ENCODE assay signal across 11 cellular contexts in the genomic region with DNA sequence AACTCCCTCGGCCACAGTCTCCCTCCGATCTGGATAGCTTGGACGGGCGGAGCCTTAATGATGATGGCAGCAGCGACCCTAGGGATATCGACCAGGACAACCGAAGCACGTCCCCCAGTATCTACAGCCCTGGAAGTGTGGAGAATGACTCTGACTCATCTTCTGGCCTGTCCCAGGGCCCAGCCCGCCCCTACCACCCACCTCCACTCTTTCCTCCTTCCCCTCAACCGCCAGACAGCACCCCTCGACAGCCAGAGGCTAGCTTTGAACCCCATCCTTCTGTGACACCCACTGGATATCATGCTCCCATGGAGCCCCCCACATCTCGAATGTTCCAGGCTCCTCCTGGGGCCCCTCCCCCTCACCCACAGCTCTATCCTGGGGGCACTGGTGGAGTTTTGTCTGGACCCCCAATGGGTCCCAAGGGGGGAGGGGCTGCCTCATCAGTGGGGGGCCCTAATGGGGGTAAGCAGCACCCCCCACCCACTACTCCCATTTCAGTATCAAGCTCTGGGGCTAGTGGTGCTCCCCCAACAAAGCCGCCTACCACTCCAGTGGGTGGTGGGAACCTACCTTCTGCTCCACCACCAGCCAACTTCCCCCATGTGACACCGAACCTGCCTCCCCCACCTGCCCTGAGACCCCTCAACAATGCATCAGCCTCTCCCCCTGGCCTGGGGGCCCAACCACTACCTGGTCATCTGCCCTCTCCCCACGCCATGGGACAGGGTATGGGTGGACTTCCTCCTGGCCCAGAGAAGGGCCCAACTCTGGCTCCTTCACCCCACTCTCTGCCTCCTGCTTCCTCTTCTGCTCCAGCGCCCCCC. TPM values are rescaled to one million over a fixed set of nuclear protein-coding genes. Genes with fewer than 3 reads are reported as not detected.
DNase-seq lines count a peak whose midpoint lies in the region; ATAC-seq and TF ChIP-seq lines count a peak whose summit lies in the region.
"Had no signal": no experiment of that assay in that cellular context is flagged by ENCODE, and none has a peak within 500 bp of the region (broad histone marks: within the 10 kb centered on the region; RNA-seq: fewer than 3 reads in every experiment).

No MANE protein-coding gene starts in this region.

- H3K9me3 ChIP-seq in heart right ventricle (no peaks in the 10 kb centered on the region), thyroid gland (no peaks in the 10 kb centered on the region)

- H3K27me3 ChIP-seq in heart right ventricle = no peaks in the 10 kb centered on the region
- H3K27me3 ChIP-seq in thyroid gland = no peaks in the 10 kb centered on the region

- H3K27ac Mint-ChIP-seq in activated naive CD4-positive, alpha-beta T cell treated with anti-CD3 and anti-CD28 coated beads, Interleukin-2, amount 10 ng/mL, durations not matched to agents 7 days and 5 days = peak overlapping the region; percentile 97
- peak overlapping the region; percentile 85 for H3K27ac Mint-ChIP-seq in WTC11

- 57 to 70% methylated on average over 16 of the region's 16 CpGs for WGBS in heart right ventricle, 2 donors
- 79 to 85% methylated on average over 16 of the region's 16 CpGs for WGBS in thyroid gland, 2 donors

- H3K4me1 ChIP-seq in heart right ventricle (peaks cover 19 to 88% (median 65%) of the 10 kb centered on the region in 9 donors), thyroid gland (peaks cover 21 to 48% of the 10 kb centered on the region in 2 donors)

- no peaks in the 10 kb centered on the region for H3K9me3 Mint-ChIP-seq in activated naive CD4-positive, alpha-beta T cell treated with anti-CD3 and anti-CD28 coated beads, Interleukin-2, amount 10 ng/mL, durations not matched to agents 7 days and 5 days
- no peaks in the 10 kb centered on the region for H3K9me3 Mint-ChIP-seq in WTC11

- POLR2A ChIA-PET in WTC11 (lab: Charles Lee) = interaction anchor here (0.9 to 4.3 kb wide), 4 partner anchors 10 to 66 kb away, joined by 3 to 44 read pairs (median 8); no protein-coding TSS in a partner anchor

- H3K36me3 ChIP-seq in heart right ventricle (peaks cover 0 to 74% (median 21%) of the 10 kb centered on the region in 9 donors), thyroid gland (peaks cover 23 to 26% of the 10 kb centered on the region in 2 donors)

- no peak for TF ChIP-seq POLR2A in thyroid gland (IDR thresholded peaks at IDR 0.05)

- TF ChIP-seq CTCF in WTC11 (IDR thresholded peaks at IDR 0.05) (no peak), heart right ventricle (IDR thresholded peaks at IDR 0.05) (no peak), thyroid gland (IDR thresholded peaks at IDR 0.05) (no peak)

- peaks cover 36% of the 10 kb centered on the region for H3K36me3 Mint-ChIP-seq in activated naive CD4-positive, alpha-beta T cell treated with anti-CD3 and anti-CD28 coated beads, Interleukin-2, amount 10 ng/mL, durations not matched to agents 7 days and 5 days
- peaks cover 45% of the 10 kb centered on the region for H3K36me3 Mint-ChIP-seq in WTC11

- CTCF ChIA-PET in activated naive CD4-positive, alpha-beta T cell treated with anti-CD3 and anti-CD28 coated beads, Interleukin-2, amount 10 ng/mL, durations not matched to agents 7 days and 5 days (lab: Charles Lee) = interaction anchor here (1.0 to 2.5 kb wide), 5 partner anchors 10 to 178 kb away, joined by 3 to 8 read pairs (median 5); partner anchors contain the start of gene SPSB2
- CTCF ChIA-PET in WTC11 (lab: Charles Lee) = interaction anchor here (0.5 to 6.9 kb wide), 9 partner anchors 9 to 174 kb away, joined by 3 to 93 read pairs (median 25); partner anchors contain the start of genes ATN1 and SPSB2

- H3K4me3 ChIP-seq in heart right ventricle (no peak overlapping the region), thyroid gland (replicated peaks in 1 of 3) (no peak overlapping the region)

- peaks cover 68% of the 10 kb centered on the region for H3K4me1 Mint-ChIP-seq in activated naive CD4-positive, alpha-beta T cell treated with anti-CD3 and anti-CD28 coated beads, Interleukin-2, amount 10 ng/mL, durations not matched to agents 7 days and 5 days
- peaks cover 28% of the 10 kb centered on the region for H3K4me1 Mint-ChIP-seq in WTC11

- peak overlapping the region; percentile 82 for H3K4me3 Mint-ChIP-seq in activated naive CD4-positive, alpha-beta T cell treated with anti-CD3 and anti-CD28 coated beads, Interleukin-2, amount 10 ng/mL, durations not matched to agents 7 days and 5 days
- H3K4me3 Mint-ChIP-seq in WTC11 = no peak overlapping the region

- no peak for DNase-seq in activated naive CD4-positive, alpha-beta T cell treated with anti-CD3 and anti-CD28 coated beads, Interleukin-2, amount 10 ng/mL, durations not matched to agents 7 days and 5 days
- DNase-seq in activated naive CD4-positive, alpha-beta T cell treated with Interleukin-2 at 50 U/mL for 16 hours = no peak
- no peak for DNase-seq in WTC11 (ENCODE audit: low spot score)
- DNase-seq in heart right ventricle = no peak
- DNase-seq in retina = no peak
- DNase-seq in thyroid gland = no peak
- DNase-seq: AML-193 had no signal

- no peaks in the 10 kb centered on the region for H3K27me3 Mint-ChIP-seq in activated naive CD4-positive, alpha-beta T cell treated with anti-CD3 and anti-CD28 coated beads, Interleukin-2, amount 10 ng/mL, durations not matched to agents 7 days and 5 days
- no peaks in the 10 kb centered on the region for H3K27me3 Mint-ChIP-seq in WTC11 (ENCODE audit: low read depth)

- H3K27ac ChIP-seq in heart right ventricle (peak overlapping the region in 9 of 10 donors; percentile 55 to 98 (median 73)), temporal lobe (ENCODE audit: low read depth, low read length) (peak overlapping the region; percentile 30), thyroid gland (peak overlapping the region in 1 of 3 donors; percentile 75)

- ATAC-seq in WTC11 = no peak
- peak in 1 of 8 donors; percentile 1 for ATAC-seq in heart right ventricle
- no peak for ATAC-seq in GM21390 (IDR thresholded peaks at IDR 0.05; ENCODE audit: unreplicated experiment)

- intact Hi-C loops in heart right ventricle (cut with DNase I) (loop anchor here in 1 of 10 donors (5.0 kb wide), 1 partner anchor 68 kb away; the partner anchor contains the start of gene TPI1), thyroid gland (cut with DNase I) (no loop called here)

TF ChIP-seq in WTC11, 78 proteins besides CTCF, POLR2A, EP300 and RAD21 (continues in another document):
- TF ChIP-seq RORB (CRISPR knock-in tag; IDR thresholded peaks at IDR 0.05) (no peak), TCF7 (CRISPR knock-in tag; IDR thresholded peaks at IDR 0.05; ENCODE audit: low read depth) (no peak), NFATC4 (CRISPR knock-in tag; IDR thresholded peaks at IDR 0.05) (no peak)
- TF ChIP-seq, protein P1, sequence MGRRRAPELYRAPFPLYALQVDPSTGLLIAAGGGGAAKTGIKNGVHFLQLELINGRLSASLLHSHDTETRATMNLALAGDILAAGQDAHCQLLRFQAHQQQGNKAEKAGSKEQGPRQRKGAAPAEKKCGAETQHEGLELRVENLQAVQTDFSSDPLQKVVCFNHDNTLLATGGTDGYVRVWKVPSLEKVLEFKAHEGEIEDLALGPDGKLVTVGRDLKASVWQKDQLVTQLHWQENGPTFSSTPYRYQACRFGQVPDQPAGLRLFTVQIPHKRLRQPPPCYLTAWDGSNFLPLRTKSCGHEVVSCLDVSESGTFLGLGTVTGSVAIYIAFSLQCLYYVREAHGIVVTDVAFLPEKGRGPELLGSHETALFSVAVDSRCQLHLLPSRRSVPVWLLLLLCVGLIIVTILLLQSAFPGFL (CRISPR knock-in tag; IDR thresholded peaks at IDR 0.05; ENCODE audit: borderline replicate concordance) = no peak

RNA-seq across cellular contexts. Expression of gene RNU7-1, which starts 7.9 kb away (rescaled TPM):
- total RNA-seq in WTC11 (2021) (not detected in 3 replicates), heart right ventricle (not detected), temporal lobe (not detected), thyroid gland (not detected)
- not detected for polyA plus RNA-seq in heart right ventricle
- total RNA-seq: lower leg skin had no signal
- polyA plus RNA-seq: esophagus had no signal

RNA-seq across cellular contexts. Expression of gene ATN1, which starts 8.0 kb away (rescaled TPM):
- total RNA-seq in WTC11 (2021) = 80.0 to 87.1 TPM (median 80.5 TPM) in 3 replicates
- 10 to 100 TPM; 54.7 to 96.7 (median 65.8) TPM for total RNA-seq in heart right ventricle
- polyA plus RNA-seq in heart right ventricle = 10 to 100 TPM; 48.7 to 92.5 TPM
- total RNA-seq in temporal lobe = 34.2 TPM
- 100 to 1,000 TPM in 1 of 4 donors, 10 to 100 TPM in 3; 53.3 to 100 (median 84.9) TPM for total RNA-seq in thyroid gland

RNA-seq across cellular contexts. Expression of gene C12orf57, which starts 8.1 kb away (rescaled TPM):
- total RNA-seq in WTC11 (2021) = 158 to 181 TPM (median 172 TPM) in 3 replicates
- total RNA-seq in heart right ventricle = 100 to 1,000 TPM; 134 to 213 (median 167) TPM
- polyA plus RNA-seq in heart right ventricle = 100 to 1,000 TPM; 182 to 654 TPM
- 276 TPM for total RNA-seq in temporal lobe
- 100 to 1,000 TPM; 344 to 666 (median 383) TPM for total RNA-seq in thyroid gland

RNA-seq across cellular contexts. Expression of gene PTPN6, which starts 15.4 kb away (rescaled TPM):
- total RNA-seq in WTC11 (2021) (27.1 to 34.7 TPM (median 34.5 TPM) in 3 replicates), heart right ventricle (10 to 100 TPM in 2 of 10 donors, 1 to 10 TPM in 8; 2.9 to 32.5 (median 5.3) TPM), temporal lobe (2.5 TPM), thyroid gland (10 to 100 TPM; 21.7 to 32.3 (median 31.4) TPM)
- polyA plus RNA-seq in heart right ventricle = 10 to 100 TPM in 1 of 2 donors, 1 to 10 TPM in 1; 8.1 to 12.1 TPM

RNA-seq across cellular contexts. Expression of gene ENO2, which starts 21.4 kb away (rescaled TPM):
- total RNA-seq in WTC11 (2021) (118 to 170 TPM (median 165 TPM) in 3 replicates), heart right ventricle (10 to 100 TPM in 8 of 10 donors, 1 to 10 TPM in 2; 6.3 to 68.4 (median 14.4) TPM), temporal lobe (164 TPM), thyroid gland (10 to 100 TPM; 13.0 to 25.3 (median 19.8) TPM)
- polyA plus RNA-seq in heart right ventricle = 10 to 100 TPM; 19.2 to 19.3 TPM
